8 cellular contexts compared by ENCODE assay signal in genomic region chr20:49278817-49279676, GRCh38. TPM values are rescaled to one million over a fixed set of nuclear protein-coding genes. Genes with fewer than 3 reads are reported as not detected.
DNase-seq lines count a peak whose midpoint lies in the region; ATAC-seq and TF ChIP-seq lines count a peak whose summit lies in the region.

No MANE protein-coding gene starts in this region.

- H3K9me3 ChIP-seq in CD4-positive, CD25-positive, alpha-beta regulatory T cell (ENCODE audit: control insufficient read depth in 2 of 2, low read length in 2 of 2) = peaks cover 40 to 45% of the 10 kb centered on the region in 2 experiments
- peaks cover 12% of the 10 kb centered on the region; the same call in 1 of the 2 replicates for H3K9me3 ChIP-seq in IMR-90 (ENCODE audit: control insufficient read depth, insufficient read depth, low read length)
- H3K9me3 ChIP-seq in parathyroid adenoma (ENCODE audit: control insufficient read depth, low read length) = peaks cover 3% of the 10 kb centered on the region

- H3K14ac ChIP-seq in IMR-90 (replicated peaks; ENCODE audit: low read depth, low read length) = peak overlapping the region; percentile 100

- H2BK120ac ChIP-seq in IMR-90 (ENCODE audit: low read depth, low read length) = peak overlapping the region; percentile 45; the same call in 1 of the 2 replicates

- no peak for TF ChIP-seq RAD21 in IMR-90 (IDR thresholded peaks at IDR 0.05; ENCODE audit: low read length)

- H4K8ac ChIP-seq in IMR-90 (ENCODE audit: low read depth in 2 of 2, low read length in 2 of 2) = peak overlapping the region; percentile 47 to 85

- H3K4ac ChIP-seq in IMR-90 (ENCODE audit: low read depth, low read length) = peak overlapping the region; percentile 98

- H3K9me1 ChIP-seq in IMR-90 (ENCODE audit: insufficient read depth, low read length) = peaks cover 11% of the 10 kb centered on the region

- POLR2A ChIA-PET in IMR-90 (lab: Charles Lee; ENCODE audit: unreplicated experiment) (no interaction called here), GM10248 (lab: Yijun Ruan, JAX) (interaction anchor here (0.6 to 1.2 kb wide), 3 partner anchors 8 to 831 kb away, joined by 3 to 10 read pairs (median 3); no protein-coding TSS in a partner anchor)

- peak in 1 of 3 donors; percentile 17 for DNase-seq in CD4-positive, CD25-positive, alpha-beta regulatory T cell
- DNase-seq in IMR-90 (no peak), fibroblast of pulmonary artery (ENCODE audit: low read depth) (no peak), GM10248 (ENCODE audit: extremely low spot score) (no peak), T1000 (lab: John Stamatoyannopoulos, UW) (no peak)
- DNase-seq in activated CD8-positive, alpha-beta memory T cell treated with anti-CD3 and anti-CD28 coated beads for 24 hours = peak; percentile 80

- H3K27ac ChIP-seq in CD4-positive, CD25-positive, alpha-beta regulatory T cell (ENCODE audit: insufficient read depth, low read length, poor library complexity, severe bottlenecking) = peak overlapping the region; percentile 95
- H3K27ac ChIP-seq in IMR-90 (ENCODE audit: insufficient read depth, low read length) (peak overlapping the region; percentile 91), parathyroid adenoma (peak overlapping the region; percentile 91)

- H2BK20ac ChIP-seq in IMR-90 (ENCODE audit: low read depth, low read length) = no peak overlapping the region

- H2BK5ac ChIP-seq in IMR-90 (ENCODE audit: low read depth, low read length, poor library complexity, severe bottlenecking) = peak overlapping the region; percentile 86

- dilution Hi-C loops in IMR-90 (cut with HindIII; ENCODE audit: low sequenced_read_pairs, unreplicated experiment) = no loop called here

- peak overlapping the region; percentile 99 for H2AK9ac ChIP-seq in IMR-90 (replicated peaks; ENCODE audit: low read depth, low read length, poor library complexity)

- WGBS in IMR-90 (ENCODE audit: extremely low coverage in 2 of 2, insufficient read length in 1 of 2), 2 experiments = 0% methylated on average over 10 of the region's 33 CpGs; no CpG with 5 or more reads in 1 of the 2 experiments

- CTCF ChIA-PET in IMR-90 (lab: Yijun Ruan, JAX) = no interaction called here
- CTCF ChIA-PET in GM10248 (lab: Yijun Ruan, JAX) = interaction anchor here (1.6 kb wide), 1 partner anchor 33 kb away, joined by 5 read pairs; no protein-coding TSS in a partner anchor

- TF ChIP-seq POLR2A in IMR-90 (IDR thresholded peaks at IDR 0.05; ENCODE audit: low read depth, low read length) = no peak

- H3K27ac Mint-ChIP-seq in CD4-positive, CD25-positive, alpha-beta regulatory T cell = peak overlapping the region; percentile 96 to 98 (median 97)

- peaks cover 0 to 45% (median 28%) of the 10 kb centered on the region in 7 donors for H3K9me3 Mint-ChIP-seq in CD4-positive, CD25-positive, alpha-beta regulatory T cell

- no peak for ATAC-seq in CD4-positive, CD25-positive, alpha-beta regulatory T cell (ENCODE audit: low read depth in 2 of 2)
- ATAC-seq in IMR-90 (ENCODE audit: low read depth) = no peak
- no peak for ATAC-seq in HG02678 (IDR thresholded peaks at IDR 0.05; ENCODE audit: unreplicated experiment)

- H3K79me2 ChIP-seq in parathyroid adenoma = peaks cover 52% of the 10 kb centered on the region

- peaks cover 48% of the 10 kb centered on the region for H3K4me1 ChIP-seq in CD4-positive, CD25-positive, alpha-beta regulatory T cell (ENCODE audit: control insufficient read depth, insufficient read depth, low read length, poor library complexity, severe bottlenecking)
- H3K4me1 ChIP-seq in IMR-90 (ENCODE audit: control insufficient read depth, insufficient read depth, low read length) (peaks cover 9% of the 10 kb centered on the region), parathyroid adenoma (peaks cover 13% of the 10 kb centered on the region)

- peak overlapping the region; percentile 100 for H2AK5ac ChIP-seq in IMR-90 (ENCODE audit: low read depth, low read length)

- H3K36me3 ChIP-seq in CD4-positive, CD25-positive, alpha-beta regulatory T cell (ENCODE audit: control insufficient read depth, insufficient read depth, low read length) = peaks cover 57% of the 10 kb centered on the region
- H3K36me3 ChIP-seq in IMR-90 (ENCODE audit: control insufficient read depth, insufficient read depth, low read length) (peaks cover 58% of the 10 kb centered on the region), parathyroid adenoma (ENCODE audit: control insufficient read depth, insufficient read depth, low read length) (peaks cover 12% of the 10 kb centered on the region)

- H2AFZ ChIP-seq in IMR-90 (replicated peaks; ENCODE audit: low read length, poor library complexity) = peak overlapping the region; percentile 99
- H2AFZ ChIP-seq in parathyroid adenoma = peak overlapping the region; percentile 79

- BruUV-seq in IMR-90 (replicated peaks; lab: Mats Ljungman, UMichigan) = TSS peak; percentile 79

- H3K79me1 ChIP-seq in IMR-90 (ENCODE audit: low read depth in 1 of 2, low read length in 2 of 2) = peaks cover 29 to 74% of the 10 kb centered on the region in 2 experiments

- H3K27me3 Mint-ChIP-seq in CD4-positive, CD25-positive, alpha-beta regulatory T cell = peaks cover 14% of the 10 kb centered on the region

- H3K9ac ChIP-seq in IMR-90 (ENCODE audit: low read depth, low read length) = peak overlapping the region; percentile 97
- H3K9ac ChIP-seq in parathyroid adenoma = peak overlapping the region; percentile 88

- peak overlapping the region; percentile 89 to 98 (median 95) for H3K4me3 Mint-ChIP-seq in CD4-positive, CD25-positive, alpha-beta regulatory T cell

- H2BK15ac ChIP-seq in IMR-90 (ENCODE audit: low read depth, low read length) = no peak overlapping the region

- H4K91ac ChIP-seq in IMR-90 (ENCODE audit: insufficient read depth, low read depth, low read length) = peak overlapping the region; percentile 98

- H3K18ac ChIP-seq in IMR-90 (ENCODE audit: low read depth, low read length) = peak overlapping the region; percentile 31

- peaks cover 56% of the 10 kb centered on the region for H3K36me3 Mint-ChIP-seq in CD4-positive, CD25-positive, alpha-beta regulatory T cell

- H3K4me2 ChIP-seq in IMR-90 (ENCODE audit: low read depth, low read length) (peak overlapping the region; percentile 73), parathyroid adenoma (ENCODE audit: low read length) (peak overlapping the region; percentile 75)

- intact Hi-C loops in IMR-90 (cut with micrococcal nuclease) = no loop called here

- in situ Hi-C loops in IMR-90 (cut with MboI; ENCODE audit: low sequenced_read_pairs) = no loop called here

- H3K4me3 ChIP-seq in CD4-positive, CD25-positive, alpha-beta regulatory T cell (ENCODE audit: low read depth, low read length) = peak overlapping the region; percentile 93
- H3K4me3 ChIP-seq in IMR-90 (ENCODE audit: insufficient read depth, low read depth, low read length) (peak overlapping the region; percentile 53), fibroblast of pulmonary artery (replicated peaks; ENCODE audit: low read depth, low read length) (peak overlapping the region; percentile 76), parathyroid adenoma (ENCODE audit: low read depth, low read length) (peak overlapping the region; percentile 83)

- TF ChIP-seq CTCF in IMR-90 (conservative IDR thresholded peaks at IDR 0.05; ENCODE audit: low read depth, low read length) (no peak), fibroblast of pulmonary artery (IDR thresholded peaks at IDR 0.05; ENCODE audit: low read length, missing control alignments) (no peak), parathyroid adenoma (IDR thresholded peaks at IDR 0.05) (no peak), GM10248 (IDR thresholded peaks at IDR 0.05; ENCODE audit: control extremely low read depth, extremely low read depth, low read depth, missing control alignments) (no peak)

- no peaks in the 10 kb centered on the region for H3K27me3 ChIP-seq in CD4-positive, CD25-positive, alpha-beta regulatory T cell (ENCODE audit: control insufficient read depth, insufficient read depth, low read length)
- H3K27me3 ChIP-seq in IMR-90 (ENCODE audit: control insufficient read depth, insufficient read depth, low read length) = no peaks in the 10 kb centered on the region
- no peaks in the 10 kb centered on the region for H3K27me3 ChIP-seq in parathyroid adenoma (ENCODE audit: control insufficient read depth, insufficient read depth, low read length)

- peaks cover 76% of the 10 kb centered on the region for H4K20me1 ChIP-seq in IMR-90 (ENCODE audit: insufficient read depth, low read length)

- H3K56ac ChIP-seq in IMR-90 (ENCODE audit: extremely low read depth, insufficient read depth, low read length) = peak overlapping the region; percentile 98

- H3K23ac ChIP-seq in IMR-90 (ENCODE audit: low read depth, low read length) = peak overlapping the region; percentile 99

- H4K5ac ChIP-seq in IMR-90 (ENCODE audit: low read depth, low read length) = peak overlapping the region; percentile 36

- peaks cover 31 to 79% (median 61%) of the 10 kb centered on the region in 4 donors for H3K4me1 Mint-ChIP-seq in CD4-positive, CD25-positive, alpha-beta regulatory T cell

TF ChIP-seq in IMR-90, 13 proteins besides CTCF, POLR2A, EP300 and RAD21 (continues in another document):
- TF ChIP-seq RCOR1 (IDR thresholded peaks at IDR 0.05; ENCODE audit: insufficient replicate concordance, low read length) = no peak
- no peak for TF ChIP-seq SMC3 (IDR thresholded peaks at IDR 0.05; ENCODE audit: low read depth, low read length)
- TF ChIP-seq FOS (IDR thresholded peaks at IDR 0.05; ENCODE audit: low read depth, low read length) = no peak
- TF ChIP-seq MXI1 (IDR thresholded peaks at IDR 0.05; ENCODE audit: borderline replicate concordance, low read depth, low read length) = peak; percentile 81

RNA-seq across cellular contexts. Expression of gene ZNFX1, which starts 1.2 kb away (rescaled TPM):
- 64.6 TPM for total RNA-seq in CD4-positive, CD25-positive, alpha-beta regulatory T cell
- 10 to 100 TPM; 35.4 to 55.1 (median 50.2) TPM for polyA plus RNA-seq in CD4-positive, CD25-positive, alpha-beta regulatory T cell
- 46.7 and 60.9 TPM in 2 replicates for total RNA-seq in IMR-90 (2012; rRNA removed)
- polyA plus RNA-seq in IMR-90 (2012; rRNA removed) = 8.5 and 10.9 TPM in 2 replicates
- 4.3 and 5.4 TPM in 2 replicates for polyA plus RNA-seq in IMR-90 (2012; cell fraction: cytosol; rRNA removed)
- polyA plus RNA-seq in IMR-90 (2012; cell fraction: nucleus; rRNA removed; ENCODE audit: low replicate concordance) = 5.7 and 9.9 TPM in 2 replicates

RNA-seq across cellular contexts. Expression of gene DDX27, which starts 59.8 kb away (rescaled TPM):
- 105 TPM for total RNA-seq in CD4-positive, CD25-positive, alpha-beta regulatory T cell
- 10 to 100 TPM; 24.4 to 39.6 (median 34.8) TPM for polyA plus RNA-seq in CD4-positive, CD25-positive, alpha-beta regulatory T cell
- 28.3 and 33.2 TPM in 2 replicates for total RNA-seq in IMR-90 (2012; rRNA removed)
- 36.7 and 44.5 TPM in 2 replicates for polyA plus RNA-seq in IMR-90 (2012; rRNA removed)
- 30.9 and 31.3 TPM in 2 replicates for polyA plus RNA-seq in IMR-90 (2012; cell fraction: cytosol; rRNA removed)
- 35.8 and 39.4 TPM in 2 replicates for polyA plus RNA-seq in IMR-90 (2012; cell fraction: nucleus; rRNA removed; ENCODE audit: low replicate concordance)
